Comparison of ENCODE assay signal across 28 cellular contexts in genomic region chr9:19940808-19941207, GRCh38.
DNase-seq lines count a peak whose midpoint lies in the region; ATAC-seq and TF ChIP-seq lines count a peak whose summit lies in the region.
"Had no signal": no experiment of that assay in that cellular context is flagged by ENCODE, and none has a peak within 500 bp of the region (broad histone marks: within the 10 kb centered on the region; RNA-seq: fewer than 3 reads in every experiment).

No MANE protein-coding gene starts in this region.

- no peaks in the 10 kb centered on the region for H3K4me1 ChIP-seq in smooth muscle cell (ENCODE audit: low read depth)
- H3K4me1 ChIP-seq: breast epithelium, parathyroid adenoma, testis had no signal

- H3K27ac ChIP-seq in smooth muscle cell (ENCODE audit: low read depth) = peak overlapping the region; percentile 5
- H3K27ac ChIP-seq: breast epithelium, parathyroid adenoma, testis had no signal

- no peaks in the 10 kb centered on the region for H3K27me3 ChIP-seq in smooth muscle cell (ENCODE audit: low read depth)
- H3K27me3 ChIP-seq: breast epithelium, testis had no signal

- H3K79me2 ChIP-seq in smooth muscle cell (ENCODE audit: low read depth) = no peaks in the 10 kb centered on the region
- H3K79me2 ChIP-seq: parathyroid adenoma had no signal

- H4K20me1 ChIP-seq in smooth muscle cell (ENCODE audit: low read depth) = no peaks in the 10 kb centered on the region

- ATAC-seq in GM19351 (IDR thresholded peaks at IDR 0.05; ENCODE audit: unreplicated experiment) = no peak
- ATAC-seq: activated CD4-positive, alpha-beta T cell treated with anti-CD3 and anti-CD28 coated beads for 36 hours; activated CD8-positive, alpha-beta T cell treated with anti-CD3 and anti-CD28 coated beads, Interleukin-2, amount 10 ng/mL, durations not matched to agents 7 days and 5 days; activated T-helper 17 cell treated with anti-CD3 and anti-CD28 coated beads, Interleukin-2, amount 50 U/mL, for 72 hours; left cardiac atrium had no signal

- no peaks in the 10 kb centered on the region for H3K36me3 ChIP-seq in smooth muscle cell (ENCODE audit: low read depth)
- H3K36me3 ChIP-seq: breast epithelium had no signal

- H3K9ac ChIP-seq in smooth muscle cell (ENCODE audit: low read depth) = no peak overlapping the region
- H3K9ac ChIP-seq: parathyroid adenoma had no signal

- WGBS in smooth muscle cell (ENCODE audit: low lambda C conversion rate) = 12% methylated on average over 2 of the region's 2 CpGs

- no peak for TF ChIP-seq CTCF in smooth muscle cell (IDR thresholded peaks at IDR 0.05; ENCODE audit: borderline replicate concordance, insufficient read depth, poor library complexity, severe bottlenecking)

- no peak overlapping the region for H2AFZ ChIP-seq in smooth muscle cell (ENCODE audit: low read depth)
- H2AFZ ChIP-seq: parathyroid adenoma had no signal

- H3K9me3 ChIP-seq in smooth muscle cell (replicated peaks; ENCODE audit: low read depth) = no peaks in the 10 kb centered on the region
- H3K9me3 ChIP-seq: breast epithelium, testis had no signal

- no peak overlapping the region for H3K4me3 ChIP-seq in smooth muscle cell
- H3K4me3 ChIP-seq: breast epithelium, testis had no signal

- peak overlapping the region; percentile 20 for H3K4me2 ChIP-seq in smooth muscle cell

- peaks cover 10% of the 10 kb centered on the region for H3F3A ChIP-seq in smooth muscle cell (ENCODE audit: low read depth)

- peak; percentile 68 for DNase-seq in NCI-H748 (lab: John Stamatoyannopoulos, UW; ENCODE audit: unreplicated experiment)
- no peak for DNase-seq in NCI-H748 treated with DMSO at 0.1 percent for 48 hours (lab: John Stamatoyannopoulos, UW)
- DNase-seq in OCI-M1 (lab: John Stamatoyannopoulos, UW) = peak; percentile 45
- peak; percentile 73 for DNase-seq in islet precursor cell
- DNase-seq in smooth muscle cell (lab: John Stamatoyannopoulos, UW; ENCODE audit: unreplicated experiment) = no peak
- no peak for DNase-seq in activated T-cell treated with anti-CD3 and anti-CD28 coated beads, Interleukin-2, amount 50 U/mL, for 48 hours
- DNase-seq in KG1 (lab: John Stamatoyannopoulos, UW) = no peak
- DNase-seq: activated CD4-positive, alpha-beta T cell treated with anti-CD3 and anti-CD28 coated beads for 36 hours; activated CD8-positive, alpha-beta T cell treated with anti-CD3 and anti-CD28 coated beads, Interleukin-2, amount 10 ng/mL, durations not matched to agents 7 days and 5 days; activated naive CD4-positive, alpha-beta T cell treated with anti-CD3 and anti-CD28 coated beads, Interleukin-2, amount 50 U/mL, for 16 hours; AML-193; amniotic stem cell; CD4-positive, alpha-beta T cell; GOT3; hypothalamus; left cardiac atrium; mammary epithelial cell; NCI-H1436 treated with DMSO at 0.1 percent for 48 hours; NCI-H510A; retina; SHP77; stimulated activated CD4-positive, alpha-beta T cell treated with anti-CD3 and anti-CD28 coated beads, Interleukin-1b, Interleukin-23, amount 100 ng/mL, for 48 hours; SW 1271; testis had no signal

Comparison
In these comparisons a context has a peak if more than half of its experiments do, and no peak if none do; other contexts are left out.
1. DNase-seq: peak in NCI-H748 (single experiment), OCI-M1 (single experiment) and islet precursor cell (single experiment); none in NCI-H748 treated with DMSO at 0.1 percent for 48 hours (single experiment), smooth muscle cell (single experiment), activated T-cell treated with anti-CD3 and anti-CD28 coated beads, Interleukin-2, amount 50 U/mL, for 48 hours (0 of 2) and KG1 (single experiment).